Comparison of ENCODE assay signal across 35 cellular contexts in genomic region chr13:83003185-83003584, GRCh38.
"Had no signal": no experiment of that assay in that cellular context is flagged by ENCODE, and none has a peak within 500 bp of the region (broad histone marks: within the 10 kb centered on the region; RNA-seq: fewer than 3 reads in every experiment).

No MANE protein-coding gene starts in this region.

- H3K27ac ChIP-seq: KMS-11 had no signal

- H3K36me3 ChIP-seq: MG63 had no signal

- H3K9me3 ChIP-seq: MG63 had no signal

- H3K9ac ChIP-seq: KMS-11 had no signal

- DNase-seq: Karpas-422, Kasumi-1, MG63, MM.1S, MV-4-11, NCI-H1048, NCI-H1092, NCI-H1092 treated with DMSO at 0.1 percent for 48 hours, NCI-H1105, NCI-H1105 treated with DMSO at 0.1 percent for 48 hours, NCI-H1417, NCI-H1417 treated with DMSO at 0.1 percent for 48 hours, NCI-H1436, NCI-H1436 treated with DMSO at 0.1 percent for 48 hours, NCI-H146, NCI-H1694, NCI-H1694 treated with DMSO at 0.1 percent for 48 hours, NCI-H187, NCI-H187 treated with DMSO at 0.1 percent for 48 hours, NCI-H1930, NCI-H2029, NCI-H2029 treated with DMSO at 0.1 percent for 48 hours, NCI-H2081, NCI-H2081 treated with DMSO at 0.1 percent for 48 hours, NCI-H2107, NCI-H2171, NCI-H2171 treated with DMSO at 0.1 percent for 48 hours, NCI-H2227 treated with DMSO at 0.1 percent for 48 hours, NCI-H226, NCI-H345, NCI-H446, NCI-H446 treated with DMSO at 0.1 percent for 48 hours, NCI-H510A, NCI-H510A treated with DMSO at 0.1 percent for 48 hours had no signal

- H3K4me2 ChIP-seq: KMS-11 had no signal

- H3K27me3 ChIP-seq: MG63 had no signal

- H3K4me3 ChIP-seq: MG63 had no signal
